ENCODE assay signal across 21 cellular contexts in the genomic region with DNA sequence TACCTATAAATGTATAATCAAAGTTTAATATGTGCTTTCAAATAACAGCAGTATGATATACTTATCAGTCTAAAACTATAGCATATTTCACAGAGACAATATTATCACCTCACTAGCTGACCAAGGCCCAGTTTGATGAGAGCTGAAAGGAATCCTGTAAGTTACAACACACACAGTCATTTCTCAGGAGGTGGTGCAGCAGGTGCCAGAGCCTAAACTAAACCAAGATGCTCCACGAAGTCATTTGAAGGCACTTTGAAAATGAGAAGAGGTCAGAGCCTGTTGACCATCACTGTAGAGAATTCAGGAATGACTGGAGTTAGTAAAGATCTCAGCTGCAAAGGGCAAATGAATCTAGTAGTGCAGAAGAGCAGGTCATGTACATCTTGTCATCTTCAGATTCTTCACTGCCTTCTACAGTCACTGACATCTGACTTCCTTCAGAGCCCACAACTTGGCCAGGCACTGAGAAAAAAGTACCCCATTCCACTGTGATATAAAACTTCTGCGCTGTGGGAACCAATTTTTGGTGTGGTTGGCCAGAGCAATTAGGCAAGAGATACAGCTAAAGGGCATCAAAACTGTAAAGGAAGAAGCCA.
"Had no signal": no experiment of that assay in that cellular context is flagged by ENCODE, and none has a peak within 500 bp of the region (broad histone marks: within the 10 kb centered on the region; RNA-seq: fewer than 3 reads in every experiment).

No MANE protein-coding gene starts in this region.

- H3K27ac Mint-ChIP-seq: activated CD4-positive, alpha-beta memory T cell treated with anti-CD3 and anti-CD28 coated beads, Interleukin-2, amount 10 ng/mL, durations not matched to agents 7 days and 5 days; activated naive CD8-positive, alpha-beta T cell; brain; memory B cell; naive thymus-derived CD4-positive, alpha-beta T cell; stimulated activated memory B cell treated with anti-CD40 and anti-IgM and Interleukin-4, amounts not matched to agents 10 μg/mL and 1 μg/mL and 100 μg/mL, for 72 hours; WTC11 had no signal

- H3K36me3 ChIP-seq: thyroid gland had no signal

- H3K27ac ChIP-seq: coronary artery, esophagus squamous epithelium, thyroid gland, vagina had no signal

- H3K27me3 Mint-ChIP-seq: activated CD4-positive, alpha-beta memory T cell treated with anti-CD3 and anti-CD28 coated beads, Interleukin-2, amount 10 ng/mL, durations not matched to agents 7 days and 5 days; activated naive CD8-positive, alpha-beta T cell; brain; central memory CD8-positive, alpha-beta T cell; memory B cell; naive thymus-derived CD4-positive, alpha-beta T cell; stimulated activated memory B cell treated with anti-CD40 and anti-IgM and Interleukin-4, amounts not matched to agents 10 μg/mL and 1 μg/mL and 100 μg/mL, for 72 hours had no signal

- DNase-seq: activated CD4-positive, alpha-beta memory T cell treated with anti-CD3 and anti-CD28 coated beads, Interleukin-2, amount 10 ng/mL, durations not matched to agents 7 days and 5 days; activated CD4-positive, alpha-beta T cell treated with anti-CD3 and anti-CD28 coated beads for 4 hours; activated gamma-delta T cell treated with Interleukin-2 at 50 U/mL for 16 hours; activated T-cell treated with anti-CD3 and anti-CD28 coated beads, Interleukin-2, amount 50 U/mL, for 48 hours; esophagus squamous epithelium; foreskin fibroblast; glutamatergic neuron; left ventricle myocardium superior; mucosa of descending colon; naive thymus-derived CD4-positive, alpha-beta T cell; retina; stimulated activated CD4-positive, alpha-beta T cell treated with anti-CD3 and anti-CD28 coated beads, Interleukin-2, amount 100 ng/mL, for 48 hours; thyroid gland had no signal

- H3K9me3 ChIP-seq: esophagus squamous epithelium, mucosa of descending colon, thyroid gland, vagina had no signal

- H3K9me3 Mint-ChIP-seq: central memory CD8-positive, alpha-beta T cell had no signal

- H3K4me3 Mint-ChIP-seq: activated CD4-positive, alpha-beta memory T cell treated with anti-CD3 and anti-CD28 coated beads, Interleukin-2, amount 10 ng/mL, durations not matched to agents 7 days and 5 days; activated naive CD8-positive, alpha-beta T cell; brain; central memory CD8-positive, alpha-beta T cell; memory B cell; naive thymus-derived CD4-positive, alpha-beta T cell; stimulated activated memory B cell treated with anti-CD40 and anti-IgM and Interleukin-4, amounts not matched to agents 10 μg/mL and 1 μg/mL and 100 μg/mL, for 72 hours; WTC11 had no signal

- ATAC-seq: left ventricle myocardium superior; mucosa of descending colon; naive thymus-derived CD4-positive, alpha-beta T cell; stimulated activated memory B cell treated with anti-CD40 and anti-IgM and Interleukin-4, amounts not matched to agents 10 μg/mL and 1 μg/mL and 100 μg/mL, for 72 hours; WTC11 had no signal

- H3K4me3 ChIP-seq: coronary artery, esophagus squamous epithelium, mucosa of descending colon, thyroid gland, vagina had no signal

- H3K27me3 ChIP-seq: esophagus squamous epithelium, thyroid gland, vagina had no signal
